In the genomic region with DNA sequence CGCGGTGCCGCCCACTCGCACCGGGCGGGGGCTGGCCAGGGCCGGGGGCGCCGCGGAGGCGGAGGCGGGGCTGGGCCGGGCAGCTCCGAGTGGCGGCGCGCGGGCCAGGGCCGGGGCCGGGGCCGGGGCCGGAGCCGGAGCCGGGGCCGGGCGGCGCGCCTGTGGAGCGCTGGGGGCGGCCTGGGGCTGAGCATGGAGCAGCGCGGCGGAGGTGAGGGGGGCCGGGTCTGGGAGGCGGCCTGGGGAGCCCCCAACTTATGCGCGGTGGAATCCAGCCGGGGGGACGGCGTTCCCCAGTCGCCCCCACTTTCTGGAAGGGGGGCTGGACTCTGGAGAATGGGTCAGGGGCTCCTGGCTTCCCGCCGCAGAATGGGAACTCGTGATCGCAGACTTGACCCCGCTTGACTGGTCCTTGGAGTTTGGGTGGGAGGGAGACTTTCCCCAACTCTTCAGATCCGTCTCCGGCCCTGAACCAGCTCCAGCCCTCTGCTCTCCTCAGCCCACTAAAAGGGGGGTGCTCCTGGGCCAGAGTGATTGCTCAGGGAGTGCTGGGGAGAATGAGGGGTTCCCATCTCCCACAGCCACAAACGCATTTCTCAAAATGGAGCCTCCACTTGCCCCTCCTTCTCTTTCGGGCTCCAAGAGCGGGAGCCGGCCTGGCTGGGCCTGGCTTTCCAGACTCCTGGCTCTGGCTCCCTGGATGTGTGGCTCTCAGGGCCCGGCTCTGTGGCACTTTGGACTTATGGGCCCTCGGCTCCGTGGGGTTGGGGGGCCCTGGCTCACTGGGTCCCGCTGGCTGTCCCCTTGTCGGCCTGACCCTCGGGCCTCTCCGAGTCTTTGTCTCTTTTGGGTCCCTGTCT, we compare ENCODE assay signal across 8 cellular contexts. TPM values are rescaled to one million over a fixed set of nuclear protein-coding genes. Genes with fewer than 3 reads are reported as not detected.
DNase-seq lines count a peak whose midpoint lies in the region; ATAC-seq, FAIRE-seq and TF ChIP-seq lines count a peak whose summit lies in the region.

A gene with protein sequence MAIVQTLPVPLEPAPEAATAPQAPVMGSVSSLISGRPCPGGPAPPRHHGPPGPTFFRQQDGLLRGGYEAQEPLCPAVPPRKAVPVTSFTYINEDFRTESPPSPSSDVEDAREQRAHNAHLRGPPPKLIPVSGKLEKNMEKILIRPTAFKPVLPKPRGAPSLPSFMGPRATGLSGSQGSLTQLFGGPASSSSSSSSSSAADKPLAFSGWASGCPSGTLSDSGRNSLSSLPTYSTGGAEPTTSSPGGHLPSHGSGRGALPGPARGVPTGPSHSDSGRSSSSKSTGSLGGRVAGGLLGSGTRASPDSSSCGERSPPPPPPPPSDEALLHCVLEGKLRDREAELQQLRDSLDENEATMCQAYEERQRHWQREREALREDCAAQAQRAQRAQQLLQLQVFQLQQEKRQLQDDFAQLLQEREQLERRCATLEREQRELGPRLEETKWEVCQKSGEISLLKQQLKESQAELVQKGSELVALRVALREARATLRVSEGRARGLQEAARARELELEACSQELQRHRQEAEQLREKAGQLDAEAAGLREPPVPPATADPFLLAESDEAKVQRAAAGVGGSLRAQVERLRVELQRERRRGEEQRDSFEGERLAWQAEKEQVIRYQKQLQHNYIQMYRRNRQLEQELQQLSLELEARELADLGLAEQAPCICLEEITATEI (plus strand): TSS at position 67 of the 860 bp plus-strand sequence. CDS start 2,731 bp downstream, outside the sequence.

- peaks cover 26% of the 10 kb centered on the region for H3K79me2 ChIP-seq in keratinocyte (ENCODE audit: control insufficient read depth, insufficient read depth, low read length)

- H3K9ac ChIP-seq in keratinocyte (ENCODE audit: control insufficient read depth, extremely low read depth, insufficient read depth, low read length): peak within 1 kb of the TSS; percentile 93

- peak within 1 kb of the TSS; percentile 76 for H2AFZ ChIP-seq in keratinocyte (ENCODE audit: control insufficient read depth, low read length)

- intact Hi-C loops in breast epithelium (cut with DNase I; ENCODE audit: low total_unique reads): no loop called here
- intact Hi-C loops in spleen (cut with DNase I; ENCODE audit: low total_unique reads): no loop called here

- no peaks in the 10 kb centered on the region for H4K20me1 ChIP-seq in keratinocyte (ENCODE audit: control insufficient read depth, extremely low read depth, insufficient read depth, low read length)

- TF ChIP-seq POLR2A in breast epithelium (IDR thresholded peaks at IDR 0.05) (no peak), spleen (IDR thresholded peaks at IDR 0.05) (no peak)

- TF ChIP-seq CTCF in breast epithelium (IDR thresholded peaks at IDR 0.05): no peak
- no peak for TF ChIP-seq CTCF in keratinocyte (optimal IDR thresholded peaks at IDR 0.05 in 1 of 3, IDR thresholded peaks at IDR 0.05 in 1 of 3, conservative IDR thresholded peaks at IDR 0.05 in 1 of 3; ENCODE audit: extremely low read depth in 1 of 3, insufficient read depth in 2 of 3, low read length in 3 of 3)
- TF ChIP-seq CTCF in spleen (IDR thresholded peaks at IDR 0.05 in 8 of 11, conservative IDR thresholded peaks at IDR 0.05 in 3 of 11): peak in 1 of 11 experiments; percentile 13

- H3K27ac ChIP-seq in breast epithelium (peak within 1 kb of the TSS; percentile 97 to 100), keratinocyte (ENCODE audit: control insufficient read depth, insufficient read depth, low read length) (peak within 1 kb of the TSS; percentile 85), spleen (peak within 1 kb of the TSS; percentile 93 to 99 (median 98))

- FAIRE-seq in keratinocyte (lab: Jason Lieb, UNC): no peak

- WGBS in spleen, 5 donors: 5 to 13% (median 9%) methylated on average over 18 to 59 of the region's 59 CpGs

- H3K9me1 ChIP-seq in keratinocyte (ENCODE audit: control insufficient read depth, extremely low read depth, insufficient read depth, low read length): no peaks in the 10 kb centered on the region

- H3K4me3 ChIP-seq in breast epithelium: peak within 1 kb of the TSS; percentile 59 to 92 (median 80)
- peak within 1 kb of the TSS; percentile 82 to 90 (median 87) for H3K4me3 ChIP-seq in keratinocyte (ENCODE audit: control insufficient read depth in 2 of 3, extremely low read depth in 1 of 3, insufficient read depth in 2 of 3, low read depth in 1 of 3, low read length in 3 of 3)
- H3K4me3 ChIP-seq in spleen: peak within 1 kb of the TSS; percentile 67 to 91 (median 80)

- DNase-seq in EL: peak; percentile 41
- peak; percentile 38 for DNase-seq in LHCN-M2 (ENCODE audit: low read depth)
- DNase-seq in breast epithelium (ENCODE audit: low spot score in 2 of 2): peak in 1 of 2 donors; percentile 55
- DNase-seq in keratinocyte (ENCODE audit: low read depth, low spot score): no peak
- DNase-seq in spleen: peak; percentile 82
- DNase-seq in NCI-H1694 treated with DMSO at 0.1 percent for 48 hours (lab: John Stamatoyannopoulos, UW): no peak
- no peak for DNase-seq in activated CD4-positive, CD25-positive, alpha-beta regulatory T cell (lab: John Stamatoyannopoulos, UW)

- H3K36me3 ChIP-seq in breast epithelium: no peaks in the 10 kb centered on the region
- H3K36me3 ChIP-seq in keratinocyte (ENCODE audit: control insufficient read depth in 2 of 2, extremely low read depth in 1 of 2, insufficient read depth in 2 of 2, low read length in 2 of 2): peaks cover 3 to 12% of the 10 kb centered on the region in 2 experiments
- peaks cover 0 to 27% (median 13%) of the 10 kb centered on the region in 6 donors for H3K36me3 ChIP-seq in spleen

- H3K27me3 ChIP-seq in breast epithelium (no peaks in the 10 kb centered on the region), keratinocyte (ENCODE audit: control insufficient read depth, extremely low read depth, insufficient read depth, low read length) (no peaks in the 10 kb centered on the region), spleen (replicated peaks in 1 of 7) (no peaks in the 10 kb centered on the region)

- ATAC-seq in GM21367 (IDR thresholded peaks at IDR 0.05; ENCODE audit: unreplicated experiment): no peak

- dilution Hi-C loops in keratinocyte (cut with MboI; ENCODE audit: extremely low pct_ligation_motif_present, low sequenced_read_pairs): no loop called here

- no peaks in the 10 kb centered on the region for H3K9me3 ChIP-seq in breast epithelium
- no peaks in the 10 kb centered on the region for H3K9me3 ChIP-seq in keratinocyte (ENCODE audit: control insufficient read depth, low read depth, low read length)
- H3K9me3 ChIP-seq in spleen: no peaks in the 10 kb centered on the region

- H3K4me2 ChIP-seq in keratinocyte (ENCODE audit: control insufficient read depth, extremely low read depth, insufficient read depth, low read depth, low read length): peak within 1 kb of the TSS; percentile 94

- H3K4me1 ChIP-seq in breast epithelium (peaks cover 12 to 13% of the 10 kb centered on the region in 2 donors), keratinocyte (ENCODE audit: control insufficient read depth, extremely low read depth, insufficient read depth, low read length) (peaks cover 17% of the 10 kb centered on the region), spleen (peaks cover 17 to 87% (median 57%) of the 10 kb centered on the region in 6 donors)

RNA-seq across cellular contexts. Expression of the gene that starts here (rescaled TPM):
- total RNA-seq in LHCN-M2 (2014; rRNA removed) (161 and 176 TPM in 2 replicates), breast epithelium (10 to 100 TPM; 44.0 to 67.5 (median 61.3) TPM), spleen (10 to 100 TPM; 40.9 to 76.6 (median 56.9) TPM)
- 81.1 TPM for polyA plus RNA-seq in LHCN-M2 (2012)
- polyA plus RNA-seq in keratinocyte (18.1 to 36.7 TPM (median 18.6 TPM) in 3 replicates), spleen (10 to 100 TPM; 21.8 to 55.3 (median 25.9) TPM)
- polyA plus RNA-seq in keratinocyte (2011; ENCODE audit: low read depth): 12.2 TPM
- 20.5 and 45.3 TPM in 2 replicates for polyA plus RNA-seq in keratinocyte (2011; cell fraction: cytosol; rRNA removed)
- polyA plus RNA-seq in keratinocyte (2011; cell fraction: nucleus; rRNA removed): 64.4 and 90.2 TPM in 2 replicates
- 26.0 and 29.4 TPM in 2 replicates for polyA plus RNA-seq in keratinocyte (2012; ENCODE audit: low replicate concordance)
- 19.3 to 30.7 TPM (median 27.6 TPM) in 3 replicates for polyA minus RNA-seq in keratinocyte
- 48.3 TPM for polyA minus RNA-seq in keratinocyte (2011; cell fraction: cytosol; rRNA and poly(A)+ RNA removed)
- polyA minus RNA-seq in keratinocyte (2011; cell fraction: nucleus; rRNA and poly(A)+ RNA removed): 34.0 and 40.1 TPM in 2 replicates

Comparison
In these comparisons a context has a peak if more than half of its experiments do, and no peak if none do; other contexts are left out.
1. DNase-seq: peak in EL (single experiment), LHCN-M2 (single experiment) and spleen (single experiment); none in keratinocyte (single experiment), NCI-H1694 treated with DMSO at 0.1 percent for 48 hours (single experiment) and activated CD4-positive, CD25-positive, alpha-beta regulatory T cell (0 of 4).
2. Peak in every context shown above with its lines, with median percentiles within 50 percentile points of each other: H3K27ac ChIP-seq and H3K4me3 ChIP-seq.